Comparison of ENCODE assay signal across 22 cellular contexts in the genomic region with DNA sequence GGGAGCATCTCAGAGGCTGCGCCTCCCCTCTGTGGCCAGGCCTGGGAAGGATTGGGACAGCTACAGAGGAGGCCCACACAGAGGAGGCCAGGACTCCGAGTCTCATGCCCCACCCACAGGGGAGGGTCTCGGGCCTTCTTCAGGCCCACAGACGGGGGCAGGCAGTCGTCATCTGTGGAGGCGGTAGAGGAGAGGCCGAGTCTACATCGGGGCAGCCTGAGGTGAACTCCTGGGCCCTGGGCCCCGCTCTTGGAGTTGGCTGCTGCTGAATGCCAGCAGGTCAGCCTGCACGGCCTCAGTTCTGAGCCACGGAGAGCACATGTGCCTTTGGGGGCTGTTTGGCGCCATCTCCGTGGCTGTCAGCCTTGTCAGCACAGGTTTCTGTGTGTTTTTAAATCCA. TPM values are rescaled to one million over a fixed set of nuclear protein-coding genes. Genes with fewer than 3 reads are reported as not detected.
"Had no signal": no experiment of that assay in that cellular context is flagged by ENCODE, and none has a peak within 500 bp of the region (broad histone marks: within the 10 kb centered on the region; RNA-seq: fewer than 3 reads in every experiment).

No MANE protein-coding gene starts in this region.

- ATAC-seq: activated T-cell treated with anti-CD3 and anti-CD28 coated beads, Interleukin-2, amount 50 U/mL, for 72 hours; esophagus mucosa; natural killer cell had no signal

- H3K27ac ChIP-seq: hepatocyte, left ventricle myocardium inferior, ovary, tibial artery had no signal

- H3K4me3 Mint-ChIP-seq: activated CD4-positive, alpha-beta memory T cell treated with anti-CD3 and anti-CD28 coated beads, Interleukin-2, amount 10 ng/mL, durations not matched to agents 7 days and 5 days; activated CD4-positive, alpha-beta T cell treated with anti-CD3 and anti-CD28 coated beads, Interleukin-2, amount 10 ng/mL, durations not matched to agents 24 days and 14 days; activated T-cell treated with anti-CD3 and anti-CD28 coated beads, Interleukin-2, amount 50 U/mL, for 72 hours; brain; natural killer cell had no signal

- H3K36me3 Mint-ChIP-seq: natural killer cell had no signal

- DNase-seq: activated CD4-positive, alpha-beta memory T cell treated with anti-CD3 and anti-CD28 coated beads, Interleukin-2, amount 10 ng/mL, durations not matched to agents 7 days and 5 days; activated CD4-positive, alpha-beta T cell treated with anti-CD3 and anti-CD28 coated beads, Interleukin-2, amount 10 ng/mL, durations not matched to agents 24 days and 14 days; activated CD4-positive, CD25-positive, alpha-beta regulatory T cell; activated gamma-delta T cell; activated naive CD4-positive, alpha-beta T cell treated with anti-CD3 and anti-CD28 coated beads, Interleukin-2, amount 50 U/mL, for 16 hours; activated T-cell treated with anti-CD3 and anti-CD28 coated beads, Interleukin-2, amount 50 U/mL, for 72 hours; dermis blood vessel endothelial cell; effector CD8-positive, alpha-beta T cell; foreskin melanocyte; glutamatergic neuron; kidney glomerular epithelial cell; left ventricle myocardium inferior; midbrain; natural killer cell; ovary; stimulated activated CD4-positive, alpha-beta T cell treated with anti-CD3 and anti-CD28 coated beads, Interleukin-4, amount 100 ng/mL, for 1 hour; stimulated activated naive CD4-positive, alpha-beta T cell treated with Interleukin-2 at 50 U/mL for 16 hours; tibial artery had no signal

- H3K27ac Mint-ChIP-seq: activated CD4-positive, alpha-beta memory T cell treated with anti-CD3 and anti-CD28 coated beads, Interleukin-2, amount 10 ng/mL, durations not matched to agents 7 days and 5 days; activated CD4-positive, alpha-beta T cell treated with anti-CD3 and anti-CD28 coated beads, Interleukin-2, amount 10 ng/mL, durations not matched to agents 24 days and 14 days; natural killer cell had no signal

- H3K27me3 ChIP-seq: hepatocyte, ovary, tibial artery had no signal

- H3K4me1 Mint-ChIP-seq: activated CD4-positive, alpha-beta memory T cell treated with anti-CD3 and anti-CD28 coated beads, Interleukin-2, amount 10 ng/mL, durations not matched to agents 7 days and 5 days; activated CD4-positive, alpha-beta T cell treated with anti-CD3 and anti-CD28 coated beads, Interleukin-2, amount 10 ng/mL, durations not matched to agents 24 days and 14 days; brain had no signal

- H3K4me3 ChIP-seq: hepatocyte, left ventricle myocardium inferior, ovary, tibial artery had no signal

- H3K9me3 ChIP-seq: left ventricle myocardium inferior, ovary, tibial artery had no signal

- H3K9me3 Mint-ChIP-seq: activated CD4-positive, alpha-beta memory T cell treated with anti-CD3 and anti-CD28 coated beads, Interleukin-2, amount 10 ng/mL, durations not matched to agents 7 days and 5 days; activated CD4-positive, alpha-beta T cell treated with anti-CD3 and anti-CD28 coated beads, Interleukin-2, amount 10 ng/mL, durations not matched to agents 24 days and 14 days; activated T-cell treated with anti-CD3 and anti-CD28 coated beads, Interleukin-2, amount 50 U/mL, for 72 hours; brain; natural killer cell had no signal

- H3K36me3 ChIP-seq: ovary had no signal

RNA-seq across cellular contexts. Expression of a gene that starts 49.0 kb away (rescaled TPM):
- total RNA-seq: activated CD4-positive, alpha-beta memory T cell treated with anti-CD3 and anti-CD28 coated beads, Interleukin-2, amount 10 ng/mL, durations not matched to agents 7 days and 5 days; activated CD4-positive, alpha-beta T cell treated with anti-CD3 and anti-CD28 coated beads, Interleukin-2, amount 10 ng/mL, durations not matched to agents 24 days and 14 days; T-helper 1 cell treated with Interleukin-12 subunit alpha and Interleukin-12 subunit beta and Interleukin-4 antibody, amounts not matched to agents 30 ng/mL and 1 ng/mL, for 36 hours had no signal
